ENCODE assay signal across 14 cellular contexts in genomic region chr11:95767498-95767897, GRCh38.
DNase-seq lines count a peak whose midpoint lies in the region; ATAC-seq and TF ChIP-seq lines count a peak whose summit lies in the region.
"Had no signal": no experiment of that assay in that cellular context is flagged by ENCODE, and none has a peak within 500 bp of the region (broad histone marks: within the 10 kb centered on the region; RNA-seq: fewer than 3 reads in every experiment).

No MANE protein-coding gene starts in this region.

- no peaks in the 10 kb centered on the region for H3K27me3 ChIP-seq in neutrophil

- no peak for TF ChIP-seq CTCF in cardiac fibroblast (IDR thresholded peaks at IDR 0.05; ENCODE audit: low read depth, low read length)
- no peak for TF ChIP-seq CTCF in neutrophil (IDR thresholded peaks at IDR 0.05)

- in situ Hi-C loops in ACHN (cut with HindIII; ENCODE audit: low pct_ligation_motif_present, low pct_unique_long_range_greater_than_20kb, low sequenced_read_pairs): no loop called here

- H3K27ac ChIP-seq in neutrophil: peak overlapping the region; percentile 21
- H3K27ac ChIP-seq: thoracic aorta had no signal

- H3K4me1 ChIP-seq in neutrophil (ENCODE audit: control insufficient read depth in 1 of 2, insufficient read depth in 1 of 2, low read depth in 1 of 2, low read length in 1 of 2): peaks cover 7 to 9% of the 10 kb centered on the region in 2 experiments

- peaks cover 34% of the 10 kb centered on the region for H3K36me3 ChIP-seq in neutrophil

- no peak for TF ChIP-seq RAD21 in Ishikawa (IDR thresholded peaks at IDR 0.05; ENCODE audit: low read depth)

- no peak overlapping the region for H3K4me3 ChIP-seq in cardiac fibroblast (replicated peaks in 1 of 2; ENCODE audit: low read depth in 2 of 2, low read length in 2 of 2)
- no peak overlapping the region for H3K4me3 ChIP-seq in neutrophil (ENCODE audit: low read depth in 1 of 2, low read length in 1 of 2)
- H3K4me3 ChIP-seq: thoracic aorta had no signal

- ATAC-seq in HG03342 (IDR thresholded peaks at IDR 0.05; ENCODE audit: unreplicated experiment): no peak
- no peak for ATAC-seq in GM21528 (IDR thresholded peaks at IDR 0.05; ENCODE audit: low FRiP score, unreplicated experiment)

- DNase-seq in CD1c-positive myeloid dendritic cell (ENCODE audit: extremely low spot score) (peak; percentile 28), cardiac fibroblast (ENCODE audit: low read depth in 2 of 2) (peak; percentile 75 to 86), ACHN (no peak), NCI-H510A (lab: John Stamatoyannopoulos, UW) (no peak)
- DNase-seq: activated naive CD4-positive, alpha-beta T cell treated with anti-CD3 and anti-CD28 coated beads, Interleukin-2, amount 50 U/mL, for 16 hours; dermis blood vessel endothelial cell; NCI-H1436; NCI-H748 treated with DMSO at 0.1 percent for 48 hours; SHP77 treated with DMSO at 0.1 percent for 48 hours had no signal

- no peak for TF ChIP-seq EP300 in Ishikawa (IDR thresholded peaks at IDR 0.05; ENCODE audit: borderline replicate concordance)

- no peaks in the 10 kb centered on the region for H3K9me3 ChIP-seq in neutrophil
- H3K9me3 ChIP-seq: thoracic aorta had no signal

TF ChIP-seq in Ishikawa, 13 proteins besides CTCF, POLR2A, EP300 and RAD21:
- peak; percentile 41; the same call in 1 of the 2 replicates for TF ChIP-seq CEBPB (IDR thresholded peaks at IDR 0.05)
- TF ChIP-seq CREB1 (IDR thresholded peaks at IDR 0.05; ENCODE audit: low read depth): no peak

Comparison
In these comparisons a context has a peak if more than half of its experiments do, and no peak if none do; other contexts are left out.
1. DNase-seq: peak in CD1c-positive myeloid dendritic cell (single experiment) and cardiac fibroblast (2 of 2); none in ACHN (single experiment) and NCI-H510A (single experiment).